In genomic region chr3:42119558-42120355, GRCh38 we compare ENCODE assay signal across 1 cellular context.
TF ChIP-seq lines count a peak whose summit lies in the region.

No MANE protein-coding gene starts in this region.

TF ChIP-seq in H1, 55 proteins besides CTCF, POLR2A, EP300 and RAD21:
- no peak for TF ChIP-seq CHD7 (IDR thresholded peaks at IDR 0.05; ENCODE audit: insufficient replicate concordance, low read length)
- no peak for TF ChIP-seq GABPA (IDR thresholded peaks at IDR 0.05; ENCODE audit: borderline replicate concordance, insufficient read depth, low read length)
- no peak for TF ChIP-seq HDAC6 (IDR thresholded peaks at IDR 0.05; ENCODE audit: low read depth, low read length)
- no peak for TF ChIP-seq NRF1 (IDR thresholded peaks at IDR 0.05; ENCODE audit: low read depth, low read length)
